Comparison of ENCODE assay signal across 10 cellular contexts in genomic region chr11:2379471-2380174, GRCh38. TPM values are rescaled to one million over a fixed set of nuclear protein-coding genes. Genes with fewer than 3 reads are reported as not detected.
DNase-seq lines count a peak whose midpoint lies in the region; ATAC-seq and TF ChIP-seq lines count a peak whose summit lies in the region.
"Had no signal": no experiment of that assay in that cellular context is flagged by ENCODE, and none has a peak within 500 bp of the region (broad histone marks: within the 10 kb centered on the region; RNA-seq: fewer than 3 reads in every experiment).

No MANE protein-coding gene starts in this region.

- H3K9me3 ChIP-seq in mucosa of descending colon: no peaks in the 10 kb centered on the region
- no peaks in the 10 kb centered on the region for H3K9me3 ChIP-seq in MM.1S (replicated peaks; ENCODE audit: insufficient read depth, low read length)

- H3K27ac ChIP-seq in cingulate gyrus (ENCODE audit: low read depth, low read length) (peak overlapping the region; percentile 87), MM.1S (ENCODE audit: low read length) (no peak overlapping the region)
- H3K27ac ChIP-seq: C4-2B had no signal

- no peaks in the 10 kb centered on the region for H4K20me1 ChIP-seq in MM.1S (ENCODE audit: insufficient read depth, low read length)

- peaks cover 52% of the 10 kb centered on the region for H3K4me1 Mint-ChIP-seq in activated T-cell treated with anti-CD3 and anti-CD28 coated beads, Interleukin-2, amount 50 U/mL, for 4 hours (ENCODE audit: low read depth)
- H3K4me1 Mint-ChIP-seq in type B pancreatic cell (ENCODE audit: unreplicated experiment): peaks cover 10% of the 10 kb centered on the region

- H3K9me3 Mint-ChIP-seq in activated T-cell treated with anti-CD3 and anti-CD28 coated beads, Interleukin-2, amount 50 U/mL, for 4 hours: no peaks in the 10 kb centered on the region
- no peaks in the 10 kb centered on the region for H3K9me3 Mint-ChIP-seq in type B pancreatic cell

- no peak overlapping the region for H2AFZ ChIP-seq in MM.1S (ENCODE audit: low read length)

- TF ChIP-seq CTCF in mucosa of descending colon (IDR thresholded peaks at IDR 0.05): no peak
- TF ChIP-seq CTCF in type B pancreatic cell (conservative IDR thresholded peaks at IDR 0.05): no peak
- no peak for TF ChIP-seq CTCF in MM.1S (IDR thresholded peaks at IDR 0.05; ENCODE audit: low read length)

- peak overlapping the region; percentile 65 for H3K27ac Mint-ChIP-seq in type B pancreatic cell

- no peaks in the 10 kb centered on the region for H3K27me3 Mint-ChIP-seq in activated T-cell treated with anti-CD3 and anti-CD28 coated beads, Interleukin-2, amount 50 U/mL, for 4 hours (ENCODE audit: low read depth)
- H3K27me3 Mint-ChIP-seq in type B pancreatic cell: no peaks in the 10 kb centered on the region

- H3K4me1 ChIP-seq in mucosa of descending colon (ENCODE audit: low read depth) (peaks cover 64% of the 10 kb centered on the region), MM.1S (ENCODE audit: low read length) (no peaks in the 10 kb centered on the region; the same call in 1 of the 2 replicates)

- no peak for ATAC-seq in activated T-cell treated with anti-CD3 and anti-CD28 coated beads, Interleukin-2, amount 50 U/mL, for 4 hours
- ATAC-seq in mucosa of descending colon (no peak), HG02885 (IDR thresholded peaks at IDR 0.05; ENCODE audit: poor library complexity, unreplicated experiment) (no peak), GM21717 (IDR thresholded peaks at IDR 0.05; ENCODE audit: unreplicated experiment) (no peak)

- peaks cover 76% of the 10 kb centered on the region for H3K27me3 ChIP-seq in MM.1S (replicated peaks; ENCODE audit: insufficient read depth, low read length)

- no peak overlapping the region for H3K4me2 ChIP-seq in MM.1S (ENCODE audit: low read depth, low read length)

- peak overlapping the region; percentile 61 for H3K4me3 Mint-ChIP-seq in activated T-cell treated with anti-CD3 and anti-CD28 coated beads, Interleukin-2, amount 50 U/mL, for 4 hours
- peak overlapping the region; percentile 67 for H3K4me3 Mint-ChIP-seq in type B pancreatic cell

- H3K36me3 ChIP-seq in mucosa of descending colon (ENCODE audit: low read depth) (no peaks in the 10 kb centered on the region), MM.1S (replicated peaks; ENCODE audit: insufficient read depth, low read length) (no peaks in the 10 kb centered on the region)

- H3F3A ChIP-seq in MM.1S (ENCODE audit: insufficient read depth, low read length): no peaks in the 10 kb centered on the region; the same call in 1 of the 2 replicates

- H3K4me3 ChIP-seq in mucosa of descending colon: no peak overlapping the region
- no peak overlapping the region for H3K4me3 ChIP-seq in MM.1S (ENCODE audit: low read length)

- DNase-seq in activated T-cell treated with anti-CD3 and anti-CD28 coated beads, Interleukin-2, amount 50 U/mL, for 4 hours: no peak
- DNase-seq in activated T-cell treated with anti-CD3 and anti-CD28 coated beads for 4 hours: no peak
- DNase-seq in mucosa of descending colon: peak in 2 of 3 donors; percentile 36 to 51
- no peak for DNase-seq in type B pancreatic cell (ENCODE audit: extremely low spot score, unreplicated experiment)
- DNase-seq in MM.1S: no peak
- DNase-seq: stimulated activated CD4-positive, alpha-beta T cell treated with anti-CD3 and anti-CD28 coated beads, Interleukin-4, amount 100 ng/mL, for 4 hours had no signal

- H3K9ac ChIP-seq in MM.1S (ENCODE audit: low read length): no peak overlapping the region

- no peaks in the 10 kb centered on the region for H3K79me2 ChIP-seq in MM.1S (ENCODE audit: low read length)

- H3K36me3 Mint-ChIP-seq in activated T-cell treated with anti-CD3 and anti-CD28 coated beads, Interleukin-2, amount 50 U/mL, for 4 hours (ENCODE audit: insufficient read depth): no peaks in the 10 kb centered on the region
- no peaks in the 10 kb centered on the region for H3K36me3 Mint-ChIP-seq in type B pancreatic cell

- intact Hi-C loops in mucosa of descending colon (cut with DNase I, micrococcal nuclease): no loop called here

- no peaks in the 10 kb centered on the region for H3K9me2 ChIP-seq in MM.1S (replicated peaks; ENCODE audit: insufficient read depth, low read length)

RNA-seq across cellular contexts. Expression of gene CD81, which starts 2.5 kb away (rescaled TPM):
- total RNA-seq in activated T-cell treated with anti-CD3 and anti-CD28 coated beads, Interleukin-2, amount 50 U/mL, for 4 hours: 100 to 1,000 TPM; 205 to 227 (median 209) TPM
- total RNA-seq in mucosa of descending colon (100 to 1,000 TPM in 2 of 3 donors, 10 to 100 TPM in 1; 98.7 to 551 (median 186) TPM), type B pancreatic cell (ENCODE audit: low replicate concordance) (350 and 438 TPM in 2 replicates)

RNA-seq across cellular contexts. Expression of gene TSSC4, which starts 20.9 kb away (rescaled TPM):
- total RNA-seq in activated T-cell treated with anti-CD3 and anti-CD28 coated beads, Interleukin-2, amount 50 U/mL, for 4 hours: 100 to 1,000 TPM; 119 to 127 (median 122) TPM
- total RNA-seq in mucosa of descending colon: 10 to 100 TPM; 33.9 to 58.8 (median 39.2) TPM
- 59.0 and 59.7 TPM in 2 replicates for total RNA-seq in type B pancreatic cell (ENCODE audit: low replicate concordance)

Comparison
In these comparisons a context has a peak if more than half of its experiments do, and no peak if none do; other contexts are left out.
1. DNase-seq: peak in mucosa of descending colon (2 of 3); none in activated T-cell treated with anti-CD3 and anti-CD28 coated beads, Interleukin-2, amount 50 U/mL, for 4 hours (single experiment), activated T-cell treated with anti-CD3 and anti-CD28 coated beads for 4 hours (single experiment), type B pancreatic cell (single experiment) and MM.1S (single experiment).